8 cellular contexts compared by ENCODE assay signal in the genomic region with DNA sequence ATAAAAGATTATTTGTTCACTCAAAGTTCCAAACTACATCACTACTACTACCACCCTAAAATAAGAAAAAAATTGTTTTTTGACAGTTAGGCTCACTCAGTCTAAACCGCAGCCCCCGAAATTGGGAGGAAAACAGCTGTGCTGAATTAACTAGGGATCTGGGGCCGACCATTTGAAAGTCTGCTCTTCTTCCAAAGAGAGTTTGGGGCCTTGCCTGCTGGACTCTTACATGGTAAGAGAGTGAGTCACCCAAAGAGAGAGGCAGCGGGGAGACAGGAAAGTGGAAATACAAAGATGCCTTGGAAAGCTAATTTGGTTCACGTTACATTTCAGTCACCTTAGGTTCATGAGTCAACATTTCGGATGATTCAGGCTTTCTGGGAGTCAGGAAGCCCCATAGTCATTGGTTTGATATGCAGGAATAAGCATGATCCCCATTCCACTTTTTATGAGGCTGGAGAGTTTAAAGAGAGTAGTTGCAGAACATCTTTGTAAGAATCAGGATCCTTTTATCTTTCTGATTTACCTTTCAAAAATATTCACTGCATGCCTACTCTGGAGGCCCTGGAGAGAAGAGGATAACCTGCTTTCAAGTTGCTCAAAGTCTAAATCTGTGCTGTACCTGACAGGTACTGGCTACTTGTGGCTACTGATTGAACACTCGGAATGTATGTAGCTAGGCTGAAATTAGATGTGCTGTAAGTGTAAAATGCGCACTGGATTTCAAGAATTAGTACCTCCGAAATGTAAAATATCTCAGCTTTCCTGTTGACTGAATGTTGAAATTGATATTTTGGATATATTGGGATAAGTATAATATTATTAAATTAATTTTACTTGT. TPM values are rescaled to one million over a fixed set of nuclear protein-coding genes. Genes with fewer than 3 reads are reported as not detected.
DNase-seq lines count a peak whose midpoint lies in the region; ATAC-seq and TF ChIP-seq lines count a peak whose summit lies in the region.

No MANE protein-coding gene starts in this region.

- peaks cover 2% of the 10 kb centered on the region for H3K4me1 ChIP-seq in mesenchymal stem cell (ENCODE audit: control insufficient read depth, insufficient read depth, low read depth, low read length)

- peaks cover 17% of the 10 kb centered on the region for H3K36me3 Mint-ChIP-seq in activated CD4-positive, alpha-beta T cell treated with anti-CD3 and anti-CD28 coated beads, Interleukin-2, amount 10 ng/mL, durations not matched to agents 7 days and 5 days (ENCODE audit: low read depth)
- H3K36me3 Mint-ChIP-seq in endothelial cell (ENCODE audit: low read depth, unreplicated experiment), result peaks cover 4% of the 10 kb centered on the region

- H3K4me3 Mint-ChIP-seq in activated CD4-positive, alpha-beta T cell treated with anti-CD3 and anti-CD28 coated beads, Interleukin-2, amount 10 ng/mL, durations not matched to agents 7 days and 5 days, result peak overlapping the region; percentile 98
- H3K4me3 Mint-ChIP-seq in endothelial cell (ENCODE audit: unreplicated experiment), result peak overlapping the region; percentile 99

- no peak overlapping the region for H2AFZ ChIP-seq in mesenchymal stem cell (ENCODE audit: low read depth, low read length)

- no peak overlapping the region for H2BK12ac ChIP-seq in mesenchymal stem cell (ENCODE audit: low read length in 2 of 2)

- POLR2A ChIA-PET in activated CD4-positive, alpha-beta T cell treated with anti-CD3 and anti-CD28 coated beads, Interleukin-2, amount 10 ng/mL, durations not matched to agents 7 days and 5 days (lab: Charles Lee), result no interaction called here

- peak overlapping the region; percentile 100 for H3K27ac ChIP-seq in mesenchymal stem cell (ENCODE audit: low read length, poor library complexity, severe bottlenecking)
- peak overlapping the region; percentile 99 for H3K27ac ChIP-seq in substantia nigra (ENCODE audit: low read depth, low read length, poor library complexity, severe bottlenecking)

- no peaks in the 10 kb centered on the region for H3K9me3 Mint-ChIP-seq in activated CD4-positive, alpha-beta T cell treated with anti-CD3 and anti-CD28 coated beads, Interleukin-2, amount 10 ng/mL, durations not matched to agents 7 days and 5 days
- no peaks in the 10 kb centered on the region for H3K9me3 Mint-ChIP-seq in endothelial cell (ENCODE audit: unreplicated experiment)

- peak overlapping the region in 1 of 2 experiments; percentile 98 for H3K4me3 ChIP-seq in mesenchymal stem cell (ENCODE audit: insufficient read depth in 1 of 2, low read depth in 1 of 2, low read length in 2 of 2)

- H3K36me3 ChIP-seq in mesenchymal stem cell (ENCODE audit: control insufficient read depth in 1 of 2, insufficient read depth in 2 of 2, low read depth in 1 of 2, low read length in 2 of 2), result peaks cover 0 to 7% of the 10 kb centered on the region in 2 experiments

- DNase-seq in NCI-H524 (lab: John Stamatoyannopoulos, UW) (peak; percentile 63 to 69), NCI-H524 treated with DMSO at 0.1 percent for 48 hours (lab: John Stamatoyannopoulos, UW) (no peak), MV-4-11 (lab: John Stamatoyannopoulos, UW) (peak; percentile 62), endothelial cell (ENCODE audit: low spot score) (peak; percentile 13), mesenchymal stem cell (peak; percentile 99), substantia nigra (lab: John Stamatoyannopoulos, UW) (peak in 12 of 49 donors; percentile 7 to 52 (median 38))
- DNase-seq in activated CD4-positive, alpha-beta T cell treated with anti-CD3 and anti-CD28 coated beads, Interleukin-2, amount 10 ng/mL, durations not matched to agents 7 days and 5 days, result peak; percentile 26

- peak overlapping the region; percentile 58 for H2BK120ac ChIP-seq in mesenchymal stem cell (ENCODE audit: low read depth, low read length)

- H3K9ac ChIP-seq in mesenchymal stem cell (ENCODE audit: low read length), result peak overlapping the region; percentile 100

- H3K27me3 ChIP-seq in mesenchymal stem cell (ENCODE audit: control insufficient read depth in 1 of 2, insufficient read depth in 1 of 2, low read length in 2 of 2), result no peaks in the 10 kb centered on the region

- peak overlapping the region; percentile 72 for H4K8ac ChIP-seq in mesenchymal stem cell (ENCODE audit: low read length)

- H3K4me2 ChIP-seq in mesenchymal stem cell (ENCODE audit: low read length, poor library complexity, severe bottlenecking), result peak overlapping the region; percentile 72

- peak overlapping the region; percentile 76 for H2AK5ac ChIP-seq in mesenchymal stem cell (ENCODE audit: low read length, severe bottlenecking)

- H3K23ac ChIP-seq in mesenchymal stem cell (ENCODE audit: low read length in 2 of 2), result no peak overlapping the region

- H3K14ac ChIP-seq in mesenchymal stem cell (ENCODE audit: low read length in 2 of 2), result no peak overlapping the region

- H3K9me3 ChIP-seq in mesenchymal stem cell (ENCODE audit: control insufficient read depth, low read length), result peaks cover 9% of the 10 kb centered on the region

- peaks cover 3% of the 10 kb centered on the region for H3K79me1 ChIP-seq in mesenchymal stem cell (replicated peaks; ENCODE audit: low read length, poor library complexity, severe bottlenecking)

- peak overlapping the region; percentile 40 for H2BK15ac ChIP-seq in mesenchymal stem cell (ENCODE audit: low read depth, poor library complexity, severe bottlenecking)

- H3K27ac Mint-ChIP-seq in activated CD4-positive, alpha-beta T cell treated with anti-CD3 and anti-CD28 coated beads, Interleukin-2, amount 10 ng/mL, durations not matched to agents 7 days and 5 days, result peak overlapping the region; percentile 99
- peak overlapping the region; percentile 95 for H3K27ac Mint-ChIP-seq in endothelial cell (ENCODE audit: unreplicated experiment)

- peak overlapping the region in 1 of 2 experiments; percentile 87 for H3K18ac ChIP-seq in mesenchymal stem cell (ENCODE audit: low read depth in 1 of 2, low read length in 2 of 2)

- H3K4ac ChIP-seq in mesenchymal stem cell (ENCODE audit: low read depth in 1 of 2, low read length in 2 of 2), result peak overlapping the region; percentile 11 to 46

- peak overlapping the region; percentile 91 for H2BK5ac ChIP-seq in mesenchymal stem cell (ENCODE audit: low read depth, low read length, poor library complexity, severe bottlenecking)

- H3K27me3 Mint-ChIP-seq in activated CD4-positive, alpha-beta T cell treated with anti-CD3 and anti-CD28 coated beads, Interleukin-2, amount 10 ng/mL, durations not matched to agents 7 days and 5 days, result no peaks in the 10 kb centered on the region
- peaks cover 11% of the 10 kb centered on the region for H3K27me3 Mint-ChIP-seq in endothelial cell (ENCODE audit: unreplicated experiment)

- peaks cover 59% of the 10 kb centered on the region for H3K4me1 Mint-ChIP-seq in activated CD4-positive, alpha-beta T cell treated with anti-CD3 and anti-CD28 coated beads, Interleukin-2, amount 10 ng/mL, durations not matched to agents 7 days and 5 days
- H3K4me1 Mint-ChIP-seq in endothelial cell (ENCODE audit: unreplicated experiment), result peaks cover 31% of the 10 kb centered on the region

- WGBS in mesenchymal stem cell, result 5% methylated on average over 8 of the region's 9 CpGs

- H4K91ac ChIP-seq in mesenchymal stem cell (ENCODE audit: low read length), result peak overlapping the region; percentile 44

- no peak for TF ChIP-seq CTCF in endothelial cell (IDR thresholded peaks at IDR 0.05; ENCODE audit: unreplicated experiment)

- CTCF ChIA-PET in activated CD4-positive, alpha-beta T cell treated with anti-CD3 and anti-CD28 coated beads, Interleukin-2, amount 10 ng/mL, durations not matched to agents 7 days and 5 days (lab: Charles Lee), result interaction anchor here (0.7 to 1.5 kb wide), 4 partner anchors 11 to 22 kb away, joined by 3 to 7 read pairs (median 4); no protein-coding TSS in a partner anchor

- no peak for ATAC-seq in HG02642 (IDR thresholded peaks at IDR 0.05; ENCODE audit: poor library complexity, unreplicated experiment)

RNA-seq across cellular contexts. Expression of gene RTN4, which starts 1.0 kb away (rescaled TPM):
- 10 to 100 TPM; 77.1 to 79.9 TPM for total RNA-seq in activated CD4-positive, alpha-beta T cell treated with anti-CD3 and anti-CD28 coated beads, Interleukin-2, amount 10 ng/mL, durations not matched to agents 7 days and 5 days
- total RNA-seq in endothelial cell (ENCODE audit: unreplicated experiment), result 264 TPM
- polyA plus RNA-seq in mesenchymal stem cell (2013, experiment 1 of 2), result 977 TPM
- 1,026 TPM for polyA plus RNA-seq in mesenchymal stem cell (2013, experiment 2 of 2)
